8 cellular contexts compared by ENCODE assay signal in the genomic region with DNA sequence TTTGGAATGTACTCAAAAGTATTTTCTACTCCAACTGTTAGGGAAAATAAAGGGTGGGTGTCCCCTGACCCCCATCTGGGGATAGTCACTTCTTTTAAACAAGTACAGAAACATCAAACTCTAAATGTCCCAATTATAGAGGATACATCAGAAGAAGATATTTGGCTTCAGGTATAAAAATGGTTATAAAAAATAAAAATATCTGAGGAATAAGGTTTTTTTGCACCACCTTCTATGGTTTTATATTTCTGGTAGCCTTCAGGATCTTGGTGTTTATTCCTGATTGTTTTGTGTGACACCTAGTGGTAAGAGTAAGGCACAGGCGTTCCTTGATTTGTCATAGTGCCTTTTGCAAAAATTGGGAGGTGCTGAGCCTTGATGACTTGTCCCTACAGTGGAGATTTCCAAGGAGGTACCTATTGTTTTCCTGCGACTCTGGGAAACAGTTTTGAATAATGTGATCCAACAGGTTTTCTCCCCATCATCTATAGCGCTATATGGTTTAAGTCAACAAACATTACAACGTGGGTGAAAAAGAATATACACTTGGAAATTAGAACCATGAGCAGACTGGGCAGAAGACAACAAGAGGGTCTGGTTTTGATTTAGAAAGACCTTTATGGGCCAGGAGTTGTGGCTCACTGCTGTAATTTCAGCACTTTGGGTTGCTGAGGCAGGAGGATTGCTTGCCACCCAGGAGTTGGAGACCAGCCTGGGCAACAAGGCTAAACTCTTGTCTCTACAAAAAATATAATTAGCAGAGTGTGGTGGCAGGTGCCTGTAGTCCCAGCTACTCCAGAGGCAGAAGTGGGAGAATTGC. TPM values are rescaled to one million over a fixed set of nuclear protein-coding genes. Genes with fewer than 3 reads are reported as not detected.
DNase-seq lines count a peak whose midpoint lies in the region; ATAC-seq and TF ChIP-seq lines count a peak whose summit lies in the region.

No MANE protein-coding gene starts in this region.

- H3K4me1 ChIP-seq in lower lobe of right lung = peaks cover 32% of the 10 kb centered on the region

- H3K4me1 Mint-ChIP-seq in Calu3 (ENCODE audit: low read depth, unreplicated experiment) (peaks cover 25% of the 10 kb centered on the region), HFFc6 (ENCODE audit: low read depth) (peaks cover 41% of the 10 kb centered on the region)
- peaks cover 39% of the 10 kb centered on the region for H3K4me1 Mint-ChIP-seq in activated CD8-positive, alpha-beta memory T cell treated with anti-CD3 and anti-CD28 coated beads, Interleukin-2, amount 10 ng/mL, durations not matched to agents 7 days and 5 days

- DNase-seq in Calu3 (no peak), HFFc6 (peak; percentile 81), NCI-H774 (lab: John Stamatoyannopoulos, UW) (peak; percentile 57), T47D (ENCODE audit: low read depth in 1 of 2, low spot score in 1 of 2) (peak; percentile 76 to 88), lower lobe of right lung (no peak)
- DNase-seq in activated CD8-positive, alpha-beta memory T cell treated with anti-CD3 and anti-CD28 coated beads, Interleukin-2, amount 10 ng/mL, durations not matched to agents 7 days and 5 days = no peak
- no peak for DNase-seq in effector CD4-positive, alpha-beta T cell

- no TSS peak for BruUV-seq in Calu3 (replicated peaks; lab: Mats Ljungman, UMichigan)

- H3K9me3 Mint-ChIP-seq in Calu3 (ENCODE audit: low read depth, unreplicated experiment) (no peaks in the 10 kb centered on the region), HFFc6 (no peaks in the 10 kb centered on the region)
- no peaks in the 10 kb centered on the region for H3K9me3 Mint-ChIP-seq in activated CD8-positive, alpha-beta memory T cell treated with anti-CD3 and anti-CD28 coated beads, Interleukin-2, amount 10 ng/mL, durations not matched to agents 7 days and 5 days (ENCODE audit: low read depth)

- H3K27me3 ChIP-seq in lower lobe of right lung (ENCODE audit: low read depth) = no peaks in the 10 kb centered on the region

- no peak overlapping the region for H3K4me3 ChIP-seq in lower lobe of right lung

- H3K4me3 Mint-ChIP-seq in Calu3 (ENCODE audit: low read depth, unreplicated experiment) = no peak overlapping the region
- no peak overlapping the region for H3K4me3 Mint-ChIP-seq in HFFc6
- no peak overlapping the region for H3K4me3 Mint-ChIP-seq in activated CD8-positive, alpha-beta memory T cell treated with anti-CD3 and anti-CD28 coated beads, Interleukin-2, amount 10 ng/mL, durations not matched to agents 7 days and 5 days

- intact Hi-C loops in Calu3 (cut with micrococcal nuclease; ENCODE audit: unreplicated experiment) (loop anchor here (1.0 to 2.0 kb wide), 2 partner anchors 112 to 178 kb away; no protein-coding TSS in a partner anchor), lower lobe of right lung (cut with DNase I) (loop anchor here (10.0 kb wide), 1 partner anchor 192 kb away; no protein-coding TSS in a partner anchor)

- no peak for ATAC-seq in lower lobe of right lung
- ATAC-seq in activated CD8-positive, alpha-beta memory T cell treated with anti-CD3 and anti-CD28 coated beads, Interleukin-2, amount 10 ng/mL, durations not matched to agents 7 days and 5 days = no peak
- no peak for ATAC-seq in GM18520 (IDR thresholded peaks at IDR 0.05; ENCODE audit: unreplicated experiment)

- H3K36me3 ChIP-seq in lower lobe of right lung = peaks cover 17% of the 10 kb centered on the region

- H3K36me3 Mint-ChIP-seq in Calu3 (ENCODE audit: insufficient read depth, unreplicated experiment) (peaks cover 34% of the 10 kb centered on the region), HFFc6 (ENCODE audit: low read depth) (peaks cover 17% of the 10 kb centered on the region)
- peaks cover 17% of the 10 kb centered on the region for H3K36me3 Mint-ChIP-seq in activated CD8-positive, alpha-beta memory T cell treated with anti-CD3 and anti-CD28 coated beads, Interleukin-2, amount 10 ng/mL, durations not matched to agents 7 days and 5 days

- H3K9me3 ChIP-seq in lower lobe of right lung = no peaks in the 10 kb centered on the region

- in situ Hi-C loops in T47D (cut with HindIII; ENCODE audit: low pct_unique_long_range_greater_than_20kb, low sequenced_read_pairs) = no loop called here

- H3K27me3 Mint-ChIP-seq in Calu3 (ENCODE audit: unreplicated experiment) (no peaks in the 10 kb centered on the region), HFFc6 (ENCODE audit: insufficient read depth) (peaks cover 2% of the 10 kb centered on the region; the same call in 1 of the 2 replicates)
- H3K27me3 Mint-ChIP-seq in activated CD8-positive, alpha-beta memory T cell treated with anti-CD3 and anti-CD28 coated beads, Interleukin-2, amount 10 ng/mL, durations not matched to agents 7 days and 5 days = no peaks in the 10 kb centered on the region

- H3K27ac ChIP-seq in lower lobe of right lung = peak overlapping the region; percentile 100

- CTCF ChIA-PET in Calu3 (lab: Charles Lee) = interaction anchor here (0.8 kb wide), 1 partner anchor 84 kb away, joined by 3 read pairs; no protein-coding TSS in a partner anchor
- CTCF ChIA-PET in activated CD8-positive, alpha-beta memory T cell treated with anti-CD3 and anti-CD28 coated beads, Interleukin-2, amount 10 ng/mL, durations not matched to agents 7 days and 5 days (lab: Charles Lee) = interaction anchor here (0.6 to 6.5 kb wide), 10 partner anchors 8 to 270 kb away, joined by 3 to 80 read pairs (median 12); no protein-coding TSS in a partner anchor

- H3K27ac Mint-ChIP-seq in Calu3 (ENCODE audit: unreplicated experiment) (no peak overlapping the region), HFFc6 (no peak overlapping the region)
- H3K27ac Mint-ChIP-seq in activated CD8-positive, alpha-beta memory T cell treated with anti-CD3 and anti-CD28 coated beads, Interleukin-2, amount 10 ng/mL, durations not matched to agents 7 days and 5 days = no peak overlapping the region

- TF ChIP-seq CTCF in Calu3 (IDR thresholded peaks at IDR 0.05; ENCODE audit: unreplicated experiment) = peak; percentile 55
- TF ChIP-seq CTCF in HFFc6 (IDR thresholded peaks at IDR 0.05) = peak; percentile 91
- peak; percentile 87 for TF ChIP-seq CTCF in lower lobe of right lung (IDR thresholded peaks at IDR 0.05)

RNA-seq across cellular contexts. Expression of a gene that starts 2.5 kb away (rescaled TPM):
- total RNA-seq in Calu3 (2022) = 111 TPM in 2 replicates
- total RNA-seq in HFFc6 (2021; fragmentation: NEBNext Ultra II Directional; extraction: Animal tissue kit (Norgen Biotek cat#: 25700)) = 10 to 100 TPM; 27.6 to 52.1 (median 48.3) TPM
- 331 TPM for total RNA-seq in lower lobe of right lung
- 100 to 1,000 TPM in 1 of 2 experiments, 10 to 100 TPM in 1; 82.9 to 245 TPM for total RNA-seq in activated CD8-positive, alpha-beta memory T cell treated with anti-CD3 and anti-CD28 coated beads, Interleukin-2, amount 10 ng/mL, durations not matched to agents 7 days and 5 days

Comparison
In these comparisons a context has a peak if more than half of its experiments do, and no peak if none do; other contexts are left out.
1. DNase-seq: peak in HFFc6 (single experiment), NCI-H774 (single experiment) and T47D (2 of 2); none in Calu3 (single experiment), lower lobe of right lung (single experiment), activated CD8-positive, alpha-beta memory T cell treated with anti-CD3 and anti-CD28 coated beads, Interleukin-2, amount 10 ng/mL, durations not matched to agents 7 days and 5 days (single experiment) and effector CD4-positive, alpha-beta T cell (single experiment).
2. Peak in every context shown above with its lines, with median percentiles within 50 percentile points of each other: CTCF ChIP-seq.